9 cellular contexts compared by ENCODE assay signal in genomic region chr5:131379071-131379538, GRCh38.
DNase-seq lines count a peak whose midpoint lies in the region; ATAC-seq and TF ChIP-seq lines count a peak whose summit lies in the region.
"Had no signal": no experiment of that assay in that cellular context is flagged by ENCODE, and none has a peak within 500 bp of the region (broad histone marks: within the 10 kb centered on the region; RNA-seq: fewer than 3 reads in every experiment).

No MANE protein-coding gene starts in this region.

- POLR2A ChIA-PET in activated B cell treated with CpG ODN at 0.5 μM for 24 hours (lab: Charles Lee) = interaction anchor here (0.5 to 10.5 kb wide), 11 partner anchors 17 to 213 kb away, joined by 3 to 190 read pairs (median 6); partner anchors contain the start of genes CDC42SE2 and HINT1

- H3K4me3 ChIP-seq in CD4-positive, CD25-positive, alpha-beta regulatory T cell (ENCODE audit: low read depth, low read length) = peak overlapping the region; percentile 75
- no peak overlapping the region for H3K4me3 ChIP-seq in right lobe of liver
- no peak overlapping the region for H3K4me3 ChIP-seq in tibial artery
- H3K4me3 ChIP-seq: lung had no signal

- peaks cover 5% of the 10 kb centered on the region for H3K27me3 Mint-ChIP-seq in CD4-positive, CD25-positive, alpha-beta regulatory T cell
- no peaks in the 10 kb centered on the region for H3K27me3 Mint-ChIP-seq in activated B cell treated with CpG ODN at 0.5 μM for 24 hours

- H3K27me3 ChIP-seq in CD4-positive, CD25-positive, alpha-beta regulatory T cell (ENCODE audit: control insufficient read depth, insufficient read depth, low read length) = no peaks in the 10 kb centered on the region
- no peaks in the 10 kb centered on the region for H3K27me3 ChIP-seq in right lobe of liver
- no peaks in the 10 kb centered on the region for H3K27me3 ChIP-seq in tibial artery

- no peak for TF ChIP-seq POLR2A in right lobe of liver (IDR thresholded peaks at IDR 0.05)

- H3K27ac Mint-ChIP-seq in CD4-positive, CD25-positive, alpha-beta regulatory T cell = peak overlapping the region; percentile 97 to 100 (median 99)
- H3K27ac Mint-ChIP-seq in activated B cell treated with CpG ODN at 0.5 μM for 24 hours = peak overlapping the region; percentile 98

- no peak for TF ChIP-seq CTCF in activated B cell treated with CpG ODN at 0.5 μM for 24 hours (IDR thresholded peaks at IDR 0.05)
- TF ChIP-seq CTCF in right lobe of liver (IDR thresholded peaks at IDR 0.05) = no peak
- no peak for TF ChIP-seq CTCF in tibial artery (IDR thresholded peaks at IDR 0.05)

- H3K4me1 Mint-ChIP-seq in CD4-positive, CD25-positive, alpha-beta regulatory T cell = peaks cover 54 to 96% (median 78%) of the 10 kb centered on the region in 4 donors
- peaks cover 87% of the 10 kb centered on the region for H3K4me1 Mint-ChIP-seq in activated B cell treated with CpG ODN at 0.5 μM for 24 hours

- peaks cover 89% of the 10 kb centered on the region for H3K4me1 ChIP-seq in CD4-positive, CD25-positive, alpha-beta regulatory T cell (ENCODE audit: control insufficient read depth, insufficient read depth, low read length, poor library complexity, severe bottlenecking)
- H3K4me1 ChIP-seq in right lobe of liver = peaks cover 0 to 29% (median 2%) of the 10 kb centered on the region in 4 donors
- H3K4me1 ChIP-seq in tibial artery = peaks cover 0 to 36% (median 8%) of the 10 kb centered on the region in 4 donors

- H3K9me3 ChIP-seq in CD4-positive, CD25-positive, alpha-beta regulatory T cell (ENCODE audit: control insufficient read depth in 2 of 2, low read length in 2 of 2) = no peaks in the 10 kb centered on the region
- no peaks in the 10 kb centered on the region for H3K9me3 ChIP-seq in right lobe of liver
- no peaks in the 10 kb centered on the region for H3K9me3 ChIP-seq in tibial artery

- H3K36me3 ChIP-seq in CD4-positive, CD25-positive, alpha-beta regulatory T cell (ENCODE audit: control insufficient read depth, insufficient read depth, low read length) = no peaks in the 10 kb centered on the region
- H3K36me3 ChIP-seq in right lobe of liver = no peaks in the 10 kb centered on the region
- H3K36me3 ChIP-seq in tibial artery = no peaks in the 10 kb centered on the region

- intact Hi-C loops in activated B cell treated with CpG ODN at 0.5 μM for 24 hours (cut with micrococcal nuclease) = loop anchor here (1.0 kb wide), 3 partner anchors 21 to 209 kb away; partner anchors contain the start of gene LYRM7
- intact Hi-C loops in right lobe of liver (cut with DNase I) = no loop called here
- intact Hi-C loops in tibial artery (cut with DNase I; ENCODE audit: low total_unique reads) = no loop called here

- H3K4me3 Mint-ChIP-seq in CD4-positive, CD25-positive, alpha-beta regulatory T cell = peak overlapping the region; percentile 53 to 84 (median 70)
- H3K4me3 Mint-ChIP-seq in activated B cell treated with CpG ODN at 0.5 μM for 24 hours = peak overlapping the region; percentile 68

- H3K9me3 Mint-ChIP-seq in CD4-positive, CD25-positive, alpha-beta regulatory T cell = peaks cover 0 to 2% (median 0%) of the 10 kb centered on the region in 7 donors
- H3K9me3 Mint-ChIP-seq in activated B cell treated with CpG ODN at 0.5 μM for 24 hours = no peaks in the 10 kb centered on the region

- peak overlapping the region; percentile 100 for H3K27ac ChIP-seq in CD4-positive, CD25-positive, alpha-beta regulatory T cell (ENCODE audit: insufficient read depth, low read length, poor library complexity, severe bottlenecking)
- H3K27ac ChIP-seq in right lobe of liver = peak overlapping the region; percentile 43 to 61 (median 59)
- no peak overlapping the region for H3K27ac ChIP-seq in tibial artery

- ATAC-seq in CD4-positive, CD25-positive, alpha-beta regulatory T cell (ENCODE audit: low read depth in 2 of 2) = no peak
- ATAC-seq in GM21723 (IDR thresholded peaks at IDR 0.05; ENCODE audit: unreplicated experiment) (peak; percentile 27), activated B cell treated with CpG ODN at 0.5 μM for 24 hours (ENCODE audit: low read depth) (peak; percentile 18), right lobe of liver (peak in 2 of 4 donors; percentile 20 to 41)

- CTCF ChIA-PET in activated B cell treated with CpG ODN at 0.5 μM for 24 hours (lab: Charles Lee) = interaction anchor here (1.4 kb wide), 1 partner anchor 114 kb away, joined by 6 read pairs; the partner anchor contains the start of gene CDC42SE2

- peaks cover 15% of the 10 kb centered on the region for H3K36me3 Mint-ChIP-seq in CD4-positive, CD25-positive, alpha-beta regulatory T cell
- peaks cover 23% of the 10 kb centered on the region for H3K36me3 Mint-ChIP-seq in activated B cell treated with CpG ODN at 0.5 μM for 24 hours (ENCODE audit: low read depth)

- peak in 2 of 3 donors; percentile 36 to 38 for DNase-seq in CD4-positive, CD25-positive, alpha-beta regulatory T cell
- DNase-seq in activated B cell treated with CpG ODN at 0.5 μM for 24 hours = no peak
- no peak for DNase-seq in right lobe of liver
- no peak for DNase-seq in tibial artery
- no peak for DNase-seq in GF-D8 (lab: John Stamatoyannopoulos, UW)
- DNase-seq in EL = no peak
- no peak for DNase-seq in NCI-H1417 (lab: John Stamatoyannopoulos, UW)

Comparison
In these comparisons a context has a peak if more than half of its experiments do, and no peak if none do; other contexts are left out.
1. ATAC-seq: peak in GM21723 (single experiment) and activated B cell treated with CpG ODN at 0.5 μM for 24 hours (single experiment); none in CD4-positive, CD25-positive, alpha-beta regulatory T cell (0 of 2).
2. DNase-seq: peak in CD4-positive, CD25-positive, alpha-beta regulatory T cell (2 of 3); none in activated B cell treated with CpG ODN at 0.5 μM for 24 hours (single experiment), right lobe of liver (0 of 3), tibial artery (0 of 2), GF-D8 (single experiment), EL (single experiment) and NCI-H1417 (0 of 3).
3. H3K27ac ChIP-seq: peak in CD4-positive, CD25-positive, alpha-beta regulatory T cell (single experiment) and right lobe of liver (3 of 3); none in tibial artery (0 of 2).